In the genomic region with DNA sequence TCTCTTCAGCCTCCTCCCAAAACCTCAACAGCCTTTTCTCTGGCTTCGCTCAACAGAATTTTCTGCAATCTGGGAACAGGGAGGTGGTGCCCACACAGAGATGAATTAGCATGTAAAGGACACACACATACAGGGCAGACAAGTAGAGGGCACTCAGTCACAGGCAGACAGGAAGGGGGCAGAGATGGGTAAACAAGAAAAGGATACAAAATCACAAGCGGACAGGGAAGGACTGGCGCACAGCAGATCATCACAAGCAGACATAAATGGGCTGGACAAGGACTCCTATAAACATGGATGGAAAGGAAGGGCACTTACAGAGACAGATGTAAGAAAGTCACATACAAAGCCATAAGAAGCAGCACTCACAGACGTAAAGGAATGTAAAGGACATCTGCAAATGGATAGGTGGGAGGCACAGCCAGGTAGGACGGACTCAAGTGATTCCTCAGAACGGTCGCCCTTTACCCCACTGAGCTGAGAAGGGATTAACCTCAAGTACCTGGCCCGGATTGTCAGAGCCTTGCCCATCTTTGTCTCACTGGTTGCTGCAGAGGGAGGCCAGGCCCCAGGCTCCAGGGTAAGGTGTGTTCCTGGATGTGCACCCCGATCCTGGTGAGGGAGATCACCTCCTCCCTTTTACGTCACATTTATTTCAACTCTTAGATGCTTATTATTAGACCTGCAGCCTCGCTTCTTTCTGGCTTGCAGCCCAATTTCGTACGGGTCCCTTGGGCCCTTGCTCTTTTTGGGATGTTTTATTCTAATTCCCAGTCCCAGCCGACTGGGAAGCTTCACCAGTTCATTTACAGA, we compare ENCODE assay signal across 8 cellular contexts. TPM values are rescaled to one million over a fixed set of nuclear protein-coding genes. Genes with fewer than 3 reads are reported as not detected.
DNase-seq lines count a peak whose midpoint lies in the region; ATAC-seq and TF ChIP-seq lines count a peak whose summit lies in the region.

No MANE protein-coding gene starts in this region.

- H3F3A ChIP-seq in GM23248 (ENCODE audit: insufficient read depth): no peaks in the 10 kb centered on the region; the same call in 1 of the 2 replicates

- intact Hi-C loops in natural killer cell (cut with micrococcal nuclease): loop anchor here (1.0 kb wide), 5 partner anchors 15 to 50 kb away; partner anchors contain the start of genes HDGF, ISG20L2, METTL25B and MRPL24

- in situ Hi-C loops in GM23248 (cut with MboI): no loop called here

- H3K4me2 ChIP-seq in GM23248 (ENCODE audit: unreplicated experiment): peak overlapping the region; percentile 97

- H3K27me3 Mint-ChIP-seq in natural killer cell (ENCODE audit: low read depth in 2 of 2): no peaks in the 10 kb centered on the region

- peaks cover 32 to 34% of the 10 kb centered on the region in 2 donors for H3K4me1 Mint-ChIP-seq in natural killer cell

- H3K4me3 ChIP-seq in GM12865 (ENCODE audit: low read depth, low read length): peak overlapping the region; percentile 84
- peak overlapping the region; percentile 100 for H3K4me3 ChIP-seq in GM23248

- TF ChIP-seq CTCF in GM12865 (IDR thresholded peaks at IDR 0.05; ENCODE audit: insufficient read depth, low read depth, low read length, missing control alignments) (no peak), omental fat pad (IDR thresholded peaks at IDR 0.05) (no peak), natural killer cell (IDR thresholded peaks at IDR 0.05) (no peak)

- H3K9me2 ChIP-seq in GM23248 (ENCODE audit: insufficient read depth): no peaks in the 10 kb centered on the region

- DNase-seq in GM12865 (ENCODE audit: low read depth): no peak
- DNase-seq in GM23248: peak; percentile 46
- peak; percentile 52 for DNase-seq in NCI-H82 treated with DMSO at 0.1 percent for 48 hours (lab: John Stamatoyannopoulos, UW; ENCODE audit: unreplicated experiment)
- DNase-seq in epithelial cell of prostate (ENCODE audit: low read depth, low spot score): no peak
- DNase-seq in omental fat pad (ENCODE audit: low spot score): no peak
- DNase-seq in GOT3 (lab: John Stamatoyannopoulos, UW): no peak
- DNase-seq in HuH-7 (ENCODE audit: low spot score): no peak
- DNase-seq in natural killer cell: no peak

- H3K36me3 ChIP-seq in GM23248 (ENCODE audit: low read depth): 0 out of 2 replicates have a peak, but pooled peaks cover 5% of the 10 kb centered on the region

- H3K36me3 Mint-ChIP-seq in natural killer cell: peaks cover 6% of the 10 kb centered on the region

- no peaks in the 10 kb centered on the region for H3K9me3 ChIP-seq in GM23248 (ENCODE audit: low read depth)

- no peaks in the 10 kb centered on the region for H3K9me3 Mint-ChIP-seq in natural killer cell

- 3 to 4% methylated on average over 14 of the region's 14 CpGs for WGBS in GM23248 (ENCODE audit: low coverage in 1 of 2, low lambda C conversion rate in 2 of 2, missing lambda C conversion rate in 2 of 2), 2 experiments

- no peaks in the 10 kb centered on the region for H4K20me1 ChIP-seq in GM23248 (ENCODE audit: insufficient read depth)

- H3K27me3 ChIP-seq in GM23248 (replicated peaks; ENCODE audit: insufficient read depth): no peaks in the 10 kb centered on the region

- H2AFZ ChIP-seq in GM23248: peak overlapping the region; percentile 95

- H3K4me1 ChIP-seq in GM23248 (ENCODE audit: insufficient read depth): peaks cover 26% of the 10 kb centered on the region

- ATAC-seq in omental fat pad (ENCODE audit: low FRiP score) (peak; percentile 28), natural killer cell (no peak)

- no peak overlapping the region for H3K4me3 Mint-ChIP-seq in natural killer cell

- peak overlapping the region; percentile 93 for H3K27ac ChIP-seq in GM23248
- H3K27ac ChIP-seq in epithelial cell of prostate: peak overlapping the region; percentile 88

- H3K27ac Mint-ChIP-seq in natural killer cell: no peak overlapping the region

- H3K79me2 ChIP-seq in GM23248 (ENCODE audit: insufficient read depth): peaks cover 55% of the 10 kb centered on the region

- peak overlapping the region; percentile 100 for H3K9ac ChIP-seq in GM23248

RNA-seq across cellular contexts. Expression of gene PRCC, which starts 0.8 kb away (rescaled TPM):
- 32.4 and 43.6 TPM in 2 replicates for total RNA-seq in GM23248 (2014; rRNA removed; shearing (Covaris generic))
- polyA plus RNA-seq in GM23248 (2016; fragmentation: Nextera tagmentation; extraction: Ambion mirVana): 57.0 and 62.4 TPM in 2 replicates
- total RNA-seq in omental fat pad (10 to 100 TPM; 25.5 to 34.7 (median 28.2) TPM), natural killer cell (10 to 100 TPM; 66.5 to 92.4 (median 69.1) TPM)

RNA-seq across cellular contexts. Expression of gene HDGF, which starts 15.0 kb away (rescaled TPM):
- total RNA-seq in GM23248 (2014; rRNA removed; shearing (Covaris generic)): 184 and 185 TPM in 2 replicates
- polyA plus RNA-seq in GM23248 (2016; fragmentation: Nextera tagmentation; extraction: Ambion mirVana): 95.4 and 131 TPM in 2 replicates
- total RNA-seq in omental fat pad (100 to 1,000 TPM; 124 to 242 (median 137) TPM), natural killer cell (100 to 1,000 TPM in 1 of 3 donors, 10 to 100 TPM in 2; 95.3 to 110 (median 96.6) TPM)

RNA-seq across cellular contexts. Expression of gene MRPL24, which starts 25.6 kb away (rescaled TPM):
- 49.2 and 55.7 TPM in 2 replicates for total RNA-seq in GM23248 (2014; rRNA removed; shearing (Covaris generic))
- 91.4 and 93.7 TPM in 2 replicates for polyA plus RNA-seq in GM23248 (2016; fragmentation: Nextera tagmentation; extraction: Ambion mirVana)
- 10 to 100 TPM; 45.0 to 74.4 (median 69.8) TPM for total RNA-seq in omental fat pad
- total RNA-seq in natural killer cell: 10 to 100 TPM; 15.9 to 19.7 (median 18.7) TPM

RNA-seq across cellular contexts. Expression of gene ISG20L2, which starts 37.9 kb away (rescaled TPM):
- total RNA-seq in GM23248 (2014; rRNA removed; shearing (Covaris generic)): 10.4 TPM in 2 replicates
- 17.8 and 21.5 TPM in 2 replicates for polyA plus RNA-seq in GM23248 (2016; fragmentation: Nextera tagmentation; extraction: Ambion mirVana)
- total RNA-seq in omental fat pad (10 to 100 TPM; 19.8 to 34.1 (median 28.2) TPM), natural killer cell (10 to 100 TPM; 60.3 to 71.9 (median 68.7) TPM)

RNA-seq across cellular contexts. Expression of gene METTL25B, which starts 38.2 kb away (rescaled TPM):
- total RNA-seq in GM23248 (2014; rRNA removed; shearing (Covaris generic)): 4.5 and 5.6 TPM in 2 replicates
- polyA plus RNA-seq in GM23248 (2016; fragmentation: Nextera tagmentation; extraction: Ambion mirVana): 7.4 and 10.1 TPM in 2 replicates
- total RNA-seq in omental fat pad (10 to 100 TPM; 12.1 to 25.4 (median 18.8) TPM), natural killer cell (10 to 100 TPM; 23.5 to 25.3 (median 23.8) TPM)

Comparison
In these comparisons a context has a peak if more than half of its experiments do, and no peak if none do; other contexts are left out.
1. DNase-seq: peak in GM23248 (single experiment) and NCI-H82 treated with DMSO at 0.1 percent for 48 hours (single experiment); none in GM12865 (single experiment), epithelial cell of prostate (single experiment), omental fat pad (single experiment), GOT3 (single experiment), HuH-7 (single experiment) and natural killer cell (single experiment).